In the genomic region with DNA sequence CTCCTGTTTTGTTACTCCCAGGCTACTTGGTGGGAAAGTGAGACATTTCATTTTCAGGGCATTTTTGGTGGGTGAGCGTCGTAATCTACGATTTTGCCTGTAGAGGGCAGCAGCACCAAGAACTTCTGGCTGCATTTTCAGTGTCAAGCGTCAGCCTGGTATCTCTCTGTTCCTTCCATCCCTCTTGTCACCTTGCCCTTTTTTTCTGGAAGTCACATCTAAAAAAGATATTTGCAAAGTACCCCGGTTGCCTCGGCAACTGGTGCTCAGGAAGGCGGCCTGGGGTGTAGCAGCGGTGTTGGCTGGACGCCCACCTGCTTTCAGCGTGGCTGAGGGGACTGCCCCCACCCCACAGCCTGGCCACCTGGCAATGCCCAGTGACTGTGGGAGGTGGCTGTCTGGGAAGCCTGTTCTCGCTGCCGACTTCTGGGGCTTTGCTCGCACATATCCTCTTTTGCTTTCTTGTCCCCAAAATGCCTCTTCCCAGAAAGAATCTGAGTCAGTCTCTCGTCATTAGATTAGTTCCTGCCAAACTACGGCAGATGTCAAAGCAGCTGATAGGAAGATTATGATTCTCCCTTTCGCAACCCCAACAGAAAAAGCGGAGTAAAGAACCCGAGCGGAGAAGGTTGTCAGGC, we compare ENCODE assay signal across 8 cellular contexts.
DNase-seq lines count a peak whose midpoint lies in the region; ATAC-seq and TF ChIP-seq lines count a peak whose summit lies in the region.

No MANE protein-coding gene starts in this region.

- H3K9me3 Mint-ChIP-seq in CD4-positive, alpha-beta memory T cell: no peaks in the 10 kb centered on the region
- H3K9me3 Mint-ChIP-seq in activated T-cell treated with anti-CD3 and anti-CD28 coated beads, Interleukin-2, amount 50 U/mL, for 4 hours: no peaks in the 10 kb centered on the region
- H3K9me3 Mint-ChIP-seq in natural killer cell treated with Interleukin-12 subunit alpha and Interleukin-12 subunit beta and Interleukin-15 and Interleukin-18, amount 100 ng/mL, for 72 hours: no peaks in the 10 kb centered on the region

- no peak overlapping the region for H3K27ac ChIP-seq in CD4-positive, alpha-beta memory T cell (ENCODE audit: low read depth, low read length)
- no peak overlapping the region for H3K27ac ChIP-seq in thyroid gland

- H3K27me3 Mint-ChIP-seq in CD4-positive, alpha-beta memory T cell: peaks cover 4 to 12% of the 10 kb centered on the region in 2 donors
- H3K27me3 Mint-ChIP-seq in activated T-cell treated with anti-CD3 and anti-CD28 coated beads, Interleukin-2, amount 50 U/mL, for 4 hours (ENCODE audit: low read depth): peaks cover 2% of the 10 kb centered on the region
- peaks cover 7 to 18% of the 10 kb centered on the region in 2 donors for H3K27me3 Mint-ChIP-seq in natural killer cell treated with Interleukin-12 subunit alpha and Interleukin-12 subunit beta and Interleukin-15 and Interleukin-18, amount 100 ng/mL, for 72 hours

- TF ChIP-seq CTCF in thyroid gland (IDR thresholded peaks at IDR 0.05): peak; percentile 50 to 71 (median 60)

- H3K4me3 Mint-ChIP-seq in CD4-positive, alpha-beta memory T cell: peak overlapping the region; percentile 8 to 73 (median 36)
- peak overlapping the region; percentile 48 for H3K4me3 Mint-ChIP-seq in activated T-cell treated with anti-CD3 and anti-CD28 coated beads, Interleukin-2, amount 50 U/mL, for 4 hours
- H3K4me3 Mint-ChIP-seq in natural killer cell treated with Interleukin-12 subunit alpha and Interleukin-12 subunit beta and Interleukin-15 and Interleukin-18, amount 100 ng/mL, for 72 hours: peak overlapping the region; percentile 5

- DNase-seq in CD4-positive, alpha-beta memory T cell: peak in 4 of 5 donors; percentile 17 to 32 (median 28)
- DNase-seq in NCI-H774 (lab: John Stamatoyannopoulos, UW) (peak; percentile 70), fibroblast of gingiva (ENCODE audit: low read depth) (peak; percentile 50), thyroid gland (peak; percentile 38 to 54)
- peak; percentile 10 for DNase-seq in activated T-cell treated with anti-CD3 and anti-CD28 coated beads, Interleukin-2, amount 50 U/mL, for 4 hours
- DNase-seq in natural killer cell treated with Interleukin-12 subunit alpha and Interleukin-12 subunit beta and Interleukin-15 and Interleukin-18, amount 100 ng/mL, for 72 hours (ENCODE audit: low spot score): no peak

- H3K4me1 ChIP-seq in CD4-positive, alpha-beta memory T cell (ENCODE audit: insufficient read depth, low read length): peaks cover 7% of the 10 kb centered on the region
- peaks cover 0 to 4% of the 10 kb centered on the region in 2 donors for H3K4me1 ChIP-seq in thyroid gland

- POLR2A ChIA-PET in CD4-positive, alpha-beta memory T cell (lab: Charles Lee; ENCODE audit: partially characterized antibody): no interaction called here

- H3K27ac Mint-ChIP-seq in CD4-positive, alpha-beta memory T cell: peak overlapping the region in 1 of 7 donors; percentile 66
- H3K27ac Mint-ChIP-seq in natural killer cell treated with Interleukin-12 subunit alpha and Interleukin-12 subunit beta and Interleukin-15 and Interleukin-18, amount 100 ng/mL, for 72 hours: no peak overlapping the region

- no peaks in the 10 kb centered on the region for H3K27me3 ChIP-seq in CD4-positive, alpha-beta memory T cell (ENCODE audit: insufficient read depth, low read length)
- H3K27me3 ChIP-seq in thyroid gland: no peaks in the 10 kb centered on the region

- H3K9me3 ChIP-seq in CD4-positive, alpha-beta memory T cell (ENCODE audit: control insufficient read depth in 1 of 2, low read length in 2 of 2): no peaks in the 10 kb centered on the region
- no peaks in the 10 kb centered on the region for H3K9me3 ChIP-seq in thyroid gland

- CTCF ChIA-PET in CD4-positive, alpha-beta memory T cell (lab: Charles Lee; ENCODE audit: partially characterized antibody): interaction anchor here (1.9 to 3.4 kb wide), 2 partner anchors 11 to 29 kb away, joined by 9 to 11 read pairs; no protein-coding TSS in a partner anchor

- no peak for TF ChIP-seq POLR2A in thyroid gland (IDR thresholded peaks at IDR 0.05)

- intact Hi-C loops in CD4-positive, alpha-beta memory T cell (cut with micrococcal nuclease): loop anchor here (1.0 to 10.0 kb wide), 2 partner anchors 432 to 1618 kb away; no protein-coding TSS in a partner anchor
- intact Hi-C loops in thyroid gland (cut with DNase I): loop anchor here (10.0 kb wide), 1 partner anchor 432 kb away; no protein-coding TSS in a partner anchor

- H3K4me1 Mint-ChIP-seq in CD4-positive, alpha-beta memory T cell: peaks cover 6 to 14% (median 12%) of the 10 kb centered on the region in 4 donors
- peaks cover 11% of the 10 kb centered on the region for H3K4me1 Mint-ChIP-seq in activated T-cell treated with anti-CD3 and anti-CD28 coated beads, Interleukin-2, amount 50 U/mL, for 4 hours (ENCODE audit: low read depth)
- H3K4me1 Mint-ChIP-seq in natural killer cell treated with Interleukin-12 subunit alpha and Interleukin-12 subunit beta and Interleukin-15 and Interleukin-18, amount 100 ng/mL, for 72 hours (ENCODE audit: low read depth in 2 of 2): peaks cover 10 to 17% of the 10 kb centered on the region in 2 donors

- ATAC-seq in GM19351 (IDR thresholded peaks at IDR 0.05; ENCODE audit: unreplicated experiment) (peak; percentile 83), HG03469 (IDR thresholded peaks at IDR 0.05; ENCODE audit: unreplicated experiment) (peak; percentile 71)
- ATAC-seq in activated T-cell treated with anti-CD3 and anti-CD28 coated beads, Interleukin-2, amount 50 U/mL, for 4 hours: peak; percentile 63 to 75
- no peak for ATAC-seq in natural killer cell treated with Interleukin-12 subunit alpha and Interleukin-12 subunit beta and Interleukin-15 and Interleukin-18, amount 100 ng/mL, for 72 hours

- no peaks in the 10 kb centered on the region for H3K36me3 Mint-ChIP-seq in CD4-positive, alpha-beta memory T cell
- H3K36me3 Mint-ChIP-seq in activated T-cell treated with anti-CD3 and anti-CD28 coated beads, Interleukin-2, amount 50 U/mL, for 4 hours (ENCODE audit: insufficient read depth): no peaks in the 10 kb centered on the region
- no peaks in the 10 kb centered on the region for H3K36me3 Mint-ChIP-seq in natural killer cell treated with Interleukin-12 subunit alpha and Interleukin-12 subunit beta and Interleukin-15 and Interleukin-18, amount 100 ng/mL, for 72 hours

- 26 to 30% methylated on average over 19 of the region's 19 CpGs for WGBS in thyroid gland, 2 donors

- no peaks in the 10 kb centered on the region for H3K36me3 ChIP-seq in CD4-positive, alpha-beta memory T cell (ENCODE audit: insufficient read depth, low read length)
- no peaks in the 10 kb centered on the region for H3K36me3 ChIP-seq in thyroid gland

- no peak overlapping the region for H3K4me3 ChIP-seq in CD4-positive, alpha-beta memory T cell (ENCODE audit: low read length in 2 of 2)
- no peak overlapping the region for H3K4me3 ChIP-seq in thyroid gland (replicated peaks in 1 of 3)

Comparison
In these comparisons a context has a peak if more than half of its experiments do, and no peak if none do; other contexts are left out.
1. ATAC-seq: peak in GM19351 (single experiment), HG03469 (single experiment) and activated T-cell treated with anti-CD3 and anti-CD28 coated beads, Interleukin-2, amount 50 U/mL, for 4 hours (2 of 2); none in natural killer cell treated with Interleukin-12 subunit alpha and Interleukin-12 subunit beta and Interleukin-15 and Interleukin-18, amount 100 ng/mL, for 72 hours (0 of 2).
2. Peak in every context shown above with its lines, with median percentiles within 50 percentile points of each other: H3K4me3 Mint-ChIP-seq.